1 cellular context compared by ENCODE assay signal in the genomic region with DNA sequence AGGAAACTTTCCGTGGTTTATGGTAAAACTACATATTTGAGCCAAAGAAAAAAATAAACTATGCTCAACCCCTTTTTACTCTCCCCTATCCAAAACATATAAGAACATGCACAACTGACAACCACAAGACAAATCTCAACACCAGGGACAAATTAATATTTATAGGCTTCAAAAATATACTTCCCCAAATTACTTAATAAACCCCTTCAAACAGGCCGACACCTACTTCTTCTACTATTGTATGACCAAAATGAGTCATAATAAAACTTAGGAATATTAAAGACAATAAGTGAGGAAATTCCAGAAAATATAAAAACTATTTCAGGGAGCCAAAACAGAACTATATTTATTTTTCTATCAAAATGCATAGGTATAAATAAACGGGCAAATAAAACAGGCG.
TF ChIP-seq lines count a peak whose summit lies in the region.

No MANE protein-coding gene starts in this region.

TF ChIP-seq in endothelial cell of umbilical vein, 7 proteins besides CTCF, POLR2A, EP300 and RAD21 (continued from another document):
- TF ChIP-seq FOS (IDR thresholded peaks at IDR 0.05; ENCODE audit: borderline replicate concordance, insufficient read depth, low read length): peak; percentile 59
- TF ChIP-seq, protein P1, sequence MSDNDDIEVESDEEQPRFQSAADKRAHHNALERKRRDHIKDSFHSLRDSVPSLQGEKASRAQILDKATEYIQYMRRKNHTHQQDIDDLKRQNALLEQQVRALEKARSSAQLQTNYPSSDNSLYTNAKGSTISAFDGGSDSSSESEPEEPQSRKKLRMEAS (IDR thresholded peaks at IDR 0.05; ENCODE audit: insufficient read depth, insufficient read length): no peak
